In genomic region chr16:52611817-52612673, GRCh38 we compare ENCODE assay signal across 21 cellular contexts.
DNase-seq lines count a peak whose midpoint lies in the region; ATAC-seq and TF ChIP-seq lines count a peak whose summit lies in the region.
"Had no signal": no experiment of that assay in that cellular context is flagged by ENCODE, and none has a peak within 500 bp of the region (broad histone marks: within the 10 kb centered on the region; RNA-seq: fewer than 3 reads in every experiment).

No MANE protein-coding gene starts in this region.

- H3K36me3 Mint-ChIP-seq in progenitor cell of endocrine pancreas (ENCODE audit: insufficient read depth) = no peaks in the 10 kb centered on the region
- H3K36me3 Mint-ChIP-seq: activated naive CD4-positive, alpha-beta T cell treated with anti-CD3 and anti-CD28 coated beads, Interleukin-2, amount 10 ng/mL, durations not matched to agents 7 days and 5 days; brain; stimulated activated naive B cell treated with anti-CD40 and anti-IgM and Interleukin-4, amounts not matched to agents 10 μg/mL and 1 μg/mL and 100 μg/mL, for 72 hours; type B pancreatic cell had no signal

- H3K4me3 Mint-ChIP-seq in progenitor cell of endocrine pancreas (ENCODE audit: low read depth) = peak overlapping the region; percentile 40
- H3K4me3 Mint-ChIP-seq: activated naive CD4-positive, alpha-beta T cell treated with anti-CD3 and anti-CD28 coated beads, Interleukin-2, amount 10 ng/mL, durations not matched to agents 7 days and 5 days; brain; stimulated activated naive B cell treated with anti-CD40 and anti-IgM and Interleukin-4, amounts not matched to agents 10 μg/mL and 1 μg/mL and 100 μg/mL, for 72 hours; T-helper 1 cell treated with Interleukin-12 subunit alpha and Interleukin-12 subunit beta and Interleukin-4 antibody, amounts not matched to agents 30 μg/mL and 1 μg/mL, for 36 hours; type B pancreatic cell had no signal

- H3K4me1 Mint-ChIP-seq in progenitor cell of endocrine pancreas (ENCODE audit: low read depth) = peaks cover 34% of the 10 kb centered on the region
- H3K4me1 Mint-ChIP-seq: activated naive CD4-positive, alpha-beta T cell treated with anti-CD3 and anti-CD28 coated beads, Interleukin-2, amount 10 ng/mL, durations not matched to agents 7 days and 5 days; brain; IgD-negative memory B cell; stimulated activated naive B cell treated with anti-CD40 and anti-IgM and Interleukin-4, amounts not matched to agents 10 μg/mL and 1 μg/mL and 100 μg/mL, for 72 hours had no signal

- no peaks in the 10 kb centered on the region for H3K79me2 ChIP-seq in SK-N-SH (ENCODE audit: insufficient read depth)

- H3K9me3 ChIP-seq in SK-N-SH (no peaks in the 10 kb centered on the region), upper lobe of left lung (no peaks in the 10 kb centered on the region)
- H3K9me3 ChIP-seq: HAP-1, neutrophil had no signal

- no peak for TF ChIP-seq POLR2A in upper lobe of left lung (IDR thresholded peaks at IDR 0.05)

- no peak for ATAC-seq in upper lobe of left lung (ENCODE audit: low FRiP score in 2 of 2)
- no peak for ATAC-seq in HG03039 (IDR thresholded peaks at IDR 0.05; ENCODE audit: unreplicated experiment)
- ATAC-seq in HG02798 (IDR thresholded peaks at IDR 0.05; ENCODE audit: poor library complexity, unreplicated experiment) = no peak
- ATAC-seq: stimulated activated naive B cell treated with anti-CD40 and anti-IgM and Interleukin-4, amounts not matched to agents 10 μg/mL and 1 μg/mL and 100 μg/mL, for 72 hours had no signal

- WGBS in SK-N-SH (ENCODE audit: low lambda C conversion rate) = 43% methylated on average over 9 of the region's 9 CpGs
- 64 to 80% methylated on average over 9 of the region's 9 CpGs for WGBS in upper lobe of left lung, 2 donors

- peak; percentile 90 for DNase-seq in DMS53 (lab: John Stamatoyannopoulos, UW)
- peak; percentile 48 for DNase-seq in NCI-H345 treated with DMSO at 0.1 percent for 48 hours (lab: John Stamatoyannopoulos, UW; ENCODE audit: unreplicated experiment)
- peak; percentile 6 for DNase-seq in epithelial cell of esophagus (ENCODE audit: low read depth)
- no peak for DNase-seq in progenitor cell of endocrine pancreas (ENCODE audit: low spot score, unreplicated experiment)
- no peak for DNase-seq in SK-N-SH
- DNase-seq in upper lobe of left lung = no peak
- DNase-seq: activated CD4-positive, alpha-beta T cell treated with anti-CD3 and anti-CD28 coated beads for 1 hour; activated naive CD4-positive, alpha-beta T cell treated with anti-CD3 and anti-CD28 coated beads, Interleukin-2, amount 10 ng/mL, durations not matched to agents 7 days and 5 days; dorsolateral prefrontal cortex; NCI-H1048; NCI-H524 treated with DMSO at 0.1 percent for 48 hours; RPMI8226; stimulated activated naive B cell treated with anti-CD40 and anti-IgM and Interleukin-4, amounts not matched to agents 10 μg/mL and 1 μg/mL and 100 μg/mL, for 72 hours had no signal

- no peaks in the 10 kb centered on the region for H3K27me3 ChIP-seq in SK-N-SH (ENCODE audit: insufficient read depth)
- no peaks in the 10 kb centered on the region for H3K27me3 ChIP-seq in upper lobe of left lung
- H3K27me3 ChIP-seq: neutrophil had no signal

- peaks cover 13% of the 10 kb centered on the region for H3K9me3 Mint-ChIP-seq in progenitor cell of endocrine pancreas (ENCODE audit: low read depth)
- H3K9me3 Mint-ChIP-seq: brain, type B pancreatic cell had no signal

- no peaks in the 10 kb centered on the region for H4K20me1 ChIP-seq in SK-N-SH (ENCODE audit: insufficient read depth)

- no peaks in the 10 kb centered on the region for H3K27me3 Mint-ChIP-seq in progenitor cell of endocrine pancreas
- H3K27me3 Mint-ChIP-seq: activated naive CD4-positive, alpha-beta T cell treated with anti-CD3 and anti-CD28 coated beads, Interleukin-2, amount 10 ng/mL, durations not matched to agents 7 days and 5 days; IgD-negative memory B cell; stimulated activated naive B cell treated with anti-CD40 and anti-IgM and Interleukin-4, amounts not matched to agents 10 μg/mL and 1 μg/mL and 100 μg/mL, for 72 hours had no signal

- CTCF ChIA-PET in SK-N-SH (lab: Yijun Ruan, JAX) = no interaction called here

- H3K9me2 ChIP-seq in SK-N-SH = no peaks in the 10 kb centered on the region

- no peak for TF ChIP-seq RAD21 in SK-N-SH (IDR thresholded peaks at IDR 0.05; ENCODE audit: low read length)

- H3K27ac Mint-ChIP-seq in progenitor cell of endocrine pancreas = peak overlapping the region; percentile 90
- H3K27ac Mint-ChIP-seq: activated naive CD4-positive, alpha-beta T cell treated with anti-CD3 and anti-CD28 coated beads, Interleukin-2, amount 10 ng/mL, durations not matched to agents 7 days and 5 days; brain; IgD-negative memory B cell; stimulated activated naive B cell treated with anti-CD40 and anti-IgM and Interleukin-4, amounts not matched to agents 10 μg/mL and 1 μg/mL and 100 μg/mL, for 72 hours; T-helper 1 cell treated with Interleukin-12 subunit alpha and Interleukin-12 subunit beta and Interleukin-4 antibody, amounts not matched to agents 30 μg/mL and 1 μg/mL, for 36 hours; type B pancreatic cell had no signal

- TF ChIP-seq CTCF in epithelial cell of esophagus (IDR thresholded peaks at IDR 0.05; ENCODE audit: insufficient read depth, low read depth, low read length, missing control alignments) (no peak), progenitor cell of endocrine pancreas (IDR thresholded peaks at IDR 0.05; ENCODE audit: unreplicated experiment) (no peak), SK-N-SH (IDR thresholded peaks at IDR 0.05) (no peak), upper lobe of left lung (IDR thresholded peaks at IDR 0.05) (no peak)

- H3K4me3 ChIP-seq in epithelial cell of esophagus (ENCODE audit: low read length) (no peak overlapping the region), SK-N-SH (ENCODE audit: low read depth in 2 of 2, low read length in 1 of 2) (no peak overlapping the region), upper lobe of left lung (no peak overlapping the region)
- H3K4me3 ChIP-seq: dorsolateral prefrontal cortex, HAP-1 had no signal

- POLR2A ChIA-PET in SK-N-SH (lab: Yijun Ruan, JAX) = no interaction called here

- H3K36me3 ChIP-seq in SK-N-SH (replicated peaks in 1 of 2; ENCODE audit: control insufficient read depth in 1 of 2, insufficient read depth in 2 of 2, low read length in 1 of 2) (no peaks in the 10 kb centered on the region), upper lobe of left lung (no peaks in the 10 kb centered on the region)
- H3K36me3 ChIP-seq: HAP-1, neutrophil had no signal

- no peaks in the 10 kb centered on the region for H3F3A ChIP-seq in SK-N-SH (replicated peaks; ENCODE audit: insufficient read depth)

- H3K4me1 ChIP-seq in SK-N-SH (ENCODE audit: control insufficient read depth in 1 of 2, insufficient read depth in 2 of 2, low read depth in 1 of 2, low read length in 1 of 2) (no peaks in the 10 kb centered on the region), upper lobe of left lung (no peaks in the 10 kb centered on the region)
- H3K4me1 ChIP-seq: HAP-1 had no signal

- no peak overlapping the region for H2AFZ ChIP-seq in SK-N-SH (ENCODE audit: low read depth)

- no peak overlapping the region for H3K9ac ChIP-seq in SK-N-SH

- H3K27ac ChIP-seq in SK-N-SH (ENCODE audit: low read depth in 2 of 2, low read length in 1 of 2) (no peak overlapping the region), upper lobe of left lung (no peak overlapping the region)
- H3K27ac ChIP-seq: dorsolateral prefrontal cortex, neutrophil had no signal

- TF ChIP-seq EP300 in SK-N-SH (IDR thresholded peaks at IDR 0.05; ENCODE audit: borderline replicate concordance in 1 of 2, low read depth in 1 of 2, low read length in 1 of 2) = no peak
- no peak for TF ChIP-seq EP300 in upper lobe of left lung (IDR thresholded peaks at IDR 0.05)

- H3K4me2 ChIP-seq in SK-N-SH = no peak overlapping the region

TF ChIP-seq in SK-N-SH, 30 proteins besides CTCF, POLR2A, EP300 and RAD21:
- TF ChIP-seq CHD2 (IDR thresholded peaks at IDR 0.05; ENCODE audit: low read length, partially characterized antibody) = no peak
- no peak for TF ChIP-seq MAX (IDR thresholded peaks at IDR 0.05; ENCODE audit: low read depth)
- no peak for TF ChIP-seq YY1 (IDR thresholded peaks at IDR 0.05; ENCODE audit: low read depth)
- TF ChIP-seq SIN3A (IDR thresholded peaks at IDR 0.05; ENCODE audit: borderline replicate concordance, low read depth, low read length) = no peak
- TF ChIP-seq ELF1 (IDR thresholded peaks at IDR 0.05) = no peak
- no peak for TF ChIP-seq IRF3 (IDR thresholded peaks at IDR 0.05; ENCODE audit: low read depth, low read length)
- TF ChIP-seq PBX3 (IDR thresholded peaks at IDR 0.05) = no peak
- TF ChIP-seq TCF12 (IDR thresholded peaks at IDR 0.05) = no peak
- TF ChIP-seq MXI1 (IDR thresholded peaks at IDR 0.05; ENCODE audit: low read depth, low read length) = no peak
- TF ChIP-seq FOSL2 (IDR thresholded peaks at IDR 0.05; ENCODE audit: borderline replicate concordance, low read depth) = no peak
- TF ChIP-seq JUND (IDR thresholded peaks at IDR 0.05) = no peak
- TF ChIP-seq RFX5 (IDR thresholded peaks at IDR 0.05; ENCODE audit: low read length) = no peak

Comparison
In these comparisons a context has a peak if more than half of its experiments do, and no peak if none do; other contexts are left out.
1. DNase-seq: peak in DMS53 (single experiment), NCI-H345 treated with DMSO at 0.1 percent for 48 hours (single experiment) and epithelial cell of esophagus (single experiment); none in progenitor cell of endocrine pancreas (single experiment), SK-N-SH (single experiment) and upper lobe of left lung (0 of 2).